In the genomic region with DNA sequence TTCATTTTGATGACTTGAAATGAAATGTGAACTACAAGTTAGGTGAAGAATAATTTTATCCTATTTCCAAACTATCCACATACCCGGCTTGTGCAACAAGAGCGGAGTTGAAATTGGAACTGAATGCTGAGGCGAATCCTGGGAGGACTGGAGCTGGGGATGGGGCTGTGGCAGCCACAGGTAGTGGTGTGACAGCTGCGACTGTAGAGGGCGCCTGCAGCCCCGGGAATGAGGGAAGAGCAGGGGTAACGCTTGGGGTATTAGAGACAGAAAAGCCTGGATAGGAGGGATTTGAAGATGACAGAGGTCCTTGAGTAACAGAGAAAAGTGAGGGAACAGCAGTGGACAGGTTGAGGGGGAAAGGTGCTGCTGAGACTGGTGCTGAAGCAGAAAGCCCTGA, we compare ENCODE assay signal across 20 cellular contexts. TPM values are rescaled to one million over a fixed set of nuclear protein-coding genes. Genes with fewer than 3 reads are reported as not detected.
DNase-seq lines count a peak whose midpoint lies in the region; ATAC-seq, FAIRE-seq and TF ChIP-seq lines count a peak whose summit lies in the region.
"Had no signal": no experiment of that assay in that cellular context is flagged by ENCODE, and none has a peak within 500 bp of the region (broad histone marks: within the 10 kb centered on the region; RNA-seq: fewer than 3 reads in every experiment).

No MANE protein-coding gene starts in this region.

- peaks cover 53% of the 10 kb centered on the region for H3K36me3 Mint-ChIP-seq in chondrocyte (ENCODE audit: low read depth)

- no peaks in the 10 kb centered on the region for H3K27me3 ChIP-seq in mesendoderm (ENCODE audit: insufficient read depth, low read length, poor library complexity)
- H3K27me3 ChIP-seq: heart right ventricle had no signal

- H3K4me2 ChIP-seq in mesendoderm (ENCODE audit: low read length): no peak overlapping the region

- H3K9me3 Mint-ChIP-seq in chondrocyte (ENCODE audit: low read depth): no peaks in the 10 kb centered on the region
- H3K9me3 Mint-ChIP-seq: activated naive CD8-positive, alpha-beta T cell treated with anti-CD3 and anti-CD28 coated beads, Interleukin-2, amount 50 U/mL, for 24 hours; activated T-cell treated with anti-CD3 and anti-CD28 coated beads, Interleukin-2, amount 50 U/mL, for 4 hours; CD4-positive, CD25-positive, alpha-beta regulatory T cell had no signal

- no peak overlapping the region for H3K4ac ChIP-seq in mesendoderm (ENCODE audit: low read depth, low read length)

- H2BK15ac ChIP-seq in mesendoderm (replicated peaks; ENCODE audit: low read depth): no peak overlapping the region

- no peak overlapping the region for H3K56ac ChIP-seq in mesendoderm (ENCODE audit: low read length)

- H3K4me1 Mint-ChIP-seq in chondrocyte (ENCODE audit: low read depth): no peaks in the 10 kb centered on the region

- H3K9ac ChIP-seq in mesendoderm (ENCODE audit: low read length): no peak overlapping the region

- no peaks in the 10 kb centered on the region for H3K79me1 ChIP-seq in mesendoderm (ENCODE audit: low read length)

- peak; percentile 40 for TF ChIP-seq CTCF in D721Med (IDR thresholded peaks at IDR 0.05; ENCODE audit: insufficient read depth, missing control alignments)
- TF ChIP-seq CTCF in LNCAP (IDR thresholded peaks at IDR 0.05): peak; percentile 15; the same call in 1 of the 2 replicates
- TF ChIP-seq CTCF in chondrocyte (IDR thresholded peaks at IDR 0.05): peak; percentile 29

- no peak overlapping the region for H2AK5ac ChIP-seq in mesendoderm (ENCODE audit: low read length)

- H4K8ac ChIP-seq in mesendoderm (ENCODE audit: low read depth, low read length): no peak overlapping the region

- DNase-seq in D721Med (ENCODE audit: insufficient read length, low spot score): no peak
- no peak for DNase-seq in chondrocyte (ENCODE audit: low spot score)
- DNase-seq in mesendoderm: peak; percentile 63
- DNase-seq in superior temporal gyrus (ENCODE audit: extremely low spot score): no peak
- no peak for DNase-seq in NCI-H1417 (lab: John Stamatoyannopoulos, UW)
- DNase-seq: activated CD4-positive, alpha-beta T cell treated with anti-CD3 and anti-CD28 coated beads, Interleukin-2, amount 50 U/mL, for 4 hours; activated naive CD8-positive, alpha-beta T cell treated with anti-CD3 and anti-CD28 coated beads, Interleukin-2, amount 50 U/mL, for 24 hours; activated T-cell treated with anti-CD3 and anti-CD28 coated beads, Interleukin-2, amount 50 U/mL, for 4 hours; CD4-positive, CD25-positive, alpha-beta regulatory T cell; cerebellar nuclear complex; heart right ventricle; Karpas-422; NCI-H1694; T-helper 9 cell had no signal

- no CpG with 5 or more reads among the region's 7 CpGs for WGBS in mesendoderm (ENCODE audit: extremely low coverage, insufficient coverage, low lambda C conversion rate)

- no peak overlapping the region for H2BK5ac ChIP-seq in mesendoderm (ENCODE audit: low read length)

- H3K4me1 ChIP-seq in mesendoderm (ENCODE audit: control insufficient read depth, low read depth, low read length): no peaks in the 10 kb centered on the region
- H3K4me1 ChIP-seq: heart right ventricle, prostate gland had no signal

- ATAC-seq in activated CD4-positive, CD25-positive, alpha-beta regulatory T cell treated with anti-CD3 and anti-CD28 coated beads, Interleukin-2, amount 50 U/mL, for 24 hours: no peak
- no peak for ATAC-seq in HG03139 (IDR thresholded peaks at IDR 0.05; ENCODE audit: unreplicated experiment)
- ATAC-seq: activated naive CD8-positive, alpha-beta T cell treated with anti-CD3 and anti-CD28 coated beads, Interleukin-2, amount 50 U/mL, for 24 hours; activated T-cell treated with anti-CD3 and anti-CD28 coated beads, Interleukin-2, amount 50 U/mL, for 4 hours; heart right ventricle had no signal

- no peak for FAIRE-seq in D721Med (lab: Jason Lieb, UNC)
- FAIRE-seq: GM12891, H54 had no signal

- no peak overlapping the region for H2BK120ac ChIP-seq in mesendoderm (ENCODE audit: low read depth, low read length)

- H3K23ac ChIP-seq in mesendoderm (ENCODE audit: low read length): no peak overlapping the region

- no peak overlapping the region for H3K27ac Mint-ChIP-seq in chondrocyte (ENCODE audit: unreplicated experiment)
- H3K27ac Mint-ChIP-seq: activated naive CD8-positive, alpha-beta T cell treated with anti-CD3 and anti-CD28 coated beads, Interleukin-2, amount 50 U/mL, for 24 hours had no signal

- no peak overlapping the region for H4K5ac ChIP-seq in mesendoderm (ENCODE audit: low read length)

- no peaks in the 10 kb centered on the region for H3K79me2 ChIP-seq in mesendoderm (ENCODE audit: control insufficient read depth, insufficient read depth, low read length)

- no peak overlapping the region for H3K4me3 Mint-ChIP-seq in chondrocyte (ENCODE audit: unreplicated experiment)
- H3K4me3 Mint-ChIP-seq: activated naive CD8-positive, alpha-beta T cell treated with anti-CD3 and anti-CD28 coated beads, Interleukin-2, amount 50 U/mL, for 24 hours; activated T-cell treated with anti-CD3 and anti-CD28 coated beads, Interleukin-2, amount 50 U/mL, for 4 hours; CD4-positive, CD25-positive, alpha-beta regulatory T cell had no signal

- H3K4me3 ChIP-seq in mesendoderm (ENCODE audit: low read length): no peak overlapping the region
- H3K4me3 ChIP-seq: heart right ventricle, prostate gland had no signal

- no peaks in the 10 kb centered on the region for H3K27me3 Mint-ChIP-seq in chondrocyte (ENCODE audit: low read depth)
- H3K27me3 Mint-ChIP-seq: activated naive CD8-positive, alpha-beta T cell treated with anti-CD3 and anti-CD28 coated beads, Interleukin-2, amount 50 U/mL, for 24 hours; CD4-positive, CD25-positive, alpha-beta regulatory T cell had no signal

- H3K27ac ChIP-seq in mesendoderm (ENCODE audit: low read depth, low read length): no peak overlapping the region
- H3K27ac ChIP-seq: heart right ventricle, prostate gland had no signal

- no peak overlapping the region for H3K18ac ChIP-seq in mesendoderm (ENCODE audit: low read length)

- H3K36me3 ChIP-seq in mesendoderm (ENCODE audit: control insufficient read depth, insufficient read depth, low read length): peaks cover 11% of the 10 kb centered on the region

RNA-seq across cellular contexts. Expression of a gene that starts 22.0 kb away (rescaled TPM):
- total RNA-seq in chondrocyte: not detected in 3 replicates
- not detected for polyA plus RNA-seq in mesendoderm (2013, experiment 1 of 2)
- not detected for polyA plus RNA-seq in mesendoderm (2013, experiment 2 of 2)
- total RNA-seq: activated T-cell treated with anti-CD3 and anti-CD28 coated beads, Interleukin-2, amount 50 U/mL, for 4 hours; CD4-positive, CD25-positive, alpha-beta regulatory T cell; heart right ventricle; prostate gland had no signal
- polyA plus RNA-seq: CD4-positive, CD25-positive, alpha-beta regulatory T cell; heart right ventricle had no signal

RNA-seq across cellular contexts. Expression of a gene that starts 25.3 kb away (rescaled TPM):
- total RNA-seq in chondrocyte: 19.4 to 24.1 TPM (median 23.4 TPM) in 3 replicates
- 75.1 TPM for polyA plus RNA-seq in mesendoderm (2013, experiment 1 of 2)
- 71.0 TPM for polyA plus RNA-seq in mesendoderm (2013, experiment 2 of 2)

RNA-seq across cellular contexts. Expression of a gene that starts 25.6 kb away (rescaled TPM):
- total RNA-seq in chondrocyte: 18.2 to 22.8 TPM (median 20.2 TPM) in 3 replicates
- polyA plus RNA-seq in mesendoderm (2013, experiment 1 of 2): 5.2 TPM
- polyA plus RNA-seq in mesendoderm (2013, experiment 2 of 2): 5.4 TPM
